ENCODE assay signal across 1 cellular context in genomic region chr2:96760036-96760985, GRCh38.
TF ChIP-seq lines count a peak whose summit lies in the region.

Gene CNNM4, plus strand, starts transcription at chr2:96760902. Its CDS starts 98 bp downstream, at chr2:96761000.

TF ChIP-seq in HepG2, 621 proteins besides CTCF, POLR2A, EP300 and RAD21 (continued from another document and continues in another):
- TF ChIP-seq, protein P1, sequence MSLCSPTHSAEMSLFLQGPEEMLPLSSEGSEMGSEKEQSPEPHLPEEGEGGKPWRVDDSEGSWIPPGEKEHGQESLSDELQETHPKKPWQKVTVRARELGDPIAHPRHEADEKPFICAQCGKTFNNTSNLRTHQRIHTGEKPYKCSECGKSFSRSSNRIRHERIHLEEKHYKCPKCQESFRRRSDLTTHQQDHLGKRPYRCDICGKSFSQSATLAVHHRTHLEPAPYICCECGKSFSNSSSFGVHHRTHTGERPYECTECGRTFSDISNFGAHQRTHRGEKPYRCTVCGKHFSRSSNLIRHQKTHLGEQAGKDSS (CRISPR knock-in tag; IDR thresholded peaks at IDR 0.05; ENCODE audit: borderline replicate concordance, low read depth): no peak
- TF ChIP-seq ARNT2 (CRISPR knock-in tag; IDR thresholded peaks at IDR 0.05; ENCODE audit: low read depth) (peak; percentile 58), ZNF761 (CRISPR knock-in tag; conservative IDR thresholded peaks at IDR 0.05) (no peak), ZNF574 (CRISPR knock-in tag; IDR thresholded peaks at IDR 0.05) (peak; percentile 58), MED1 (CRISPR knock-in tag; IDR thresholded peaks at IDR 0.05) (0 out of 2 replicates have a peak, but pooled peaks have one; percentile 28), ZNF274 (CRISPR knock-in tag; IDR thresholded peaks at IDR 0.05) (peak; percentile 17; the same call in 1 of the 2 replicates), KAT2B (IDR thresholded peaks at IDR 0.05; ENCODE audit: borderline replicate concordance, low read depth, low read length) (no peak), FOXK2 (IDR thresholded peaks at IDR 0.05) (no peak), ESRRA (CRISPR knock-in tag; IDR thresholded peaks at IDR 0.05; ENCODE audit: low read depth) (no peak), MED13 (CRISPR knock-in tag; IDR thresholded peaks at IDR 0.05) (peak; percentile 49; the same call in 1 of the 2 replicates), MXD3 (CRISPR knock-in tag; IDR thresholded peaks at IDR 0.05) (no peak; the same call in 1 of the 2 replicates), ZNF282 (IDR thresholded peaks at IDR 0.05; ENCODE audit: partially characterized antibody) (no peak), ETV6 (CRISPR knock-in tag; conservative IDR thresholded peaks at IDR 0.05) (0 out of 2 replicates have a peak, but pooled peaks have one; percentile 56), SALL1 (CRISPR knock-in tag; IDR thresholded peaks at IDR 0.05) (peak; percentile 49; the same call in 1 of the 2 replicates), CREB1 (IDR thresholded peaks at IDR 0.05) (no peak), CREB1 (CRISPR knock-in tag; IDR thresholded peaks at IDR 0.05) (no peak), ATAD3A (CRISPR knock-in tag; IDR thresholded peaks at IDR 0.05) (0 out of 2 replicates have a peak, but pooled peaks have one; percentile 49), GABPB1 (CRISPR knock-in tag; IDR thresholded peaks at IDR 0.05) (peak; percentile 50), CHD2 (IDR thresholded peaks at IDR 0.05; ENCODE audit: low read depth, low read length) (peak; percentile 77), ZNF468 (CRISPR knock-in tag; IDR thresholded peaks at IDR 0.05) (no peak), IKZF4 (CRISPR knock-in tag; IDR thresholded peaks at IDR 0.05; ENCODE audit: borderline replicate concordance, low read depth, not compliant biosample characterization) (peak; percentile 30), SKIL (CRISPR knock-in tag; IDR thresholded peaks at IDR 0.05; ENCODE audit: borderline replicate concordance) (no peak), ZBTB21 (CRISPR knock-in tag; IDR thresholded peaks at IDR 0.05) (no peak), ZNF564 (CRISPR knock-in tag; IDR thresholded peaks at IDR 0.05) (no peak), CCDC6 (CRISPR knock-in tag; IDR thresholded peaks at IDR 0.05) (peak; percentile 87), EED (CRISPR knock-in tag; IDR thresholded peaks at IDR 0.05) (0 out of 2 replicates have a peak, but pooled peaks have one; percentile 63), ZNF782 (CRISPR knock-in tag; IDR thresholded peaks at IDR 0.05; ENCODE audit: borderline replicate concordance) (no peak), GTF2F1 (IDR thresholded peaks at IDR 0.05; ENCODE audit: low read length) (no peak), WIZ (CRISPR knock-in tag; IDR thresholded peaks at IDR 0.05) (no peak), HNRNPK (IDR thresholded peaks at IDR 0.05; ENCODE audit: low read depth, low read length, poor library complexity, severe bottlenecking) (no peak), ARNT (IDR thresholded peaks at IDR 0.05) (no peak), PRDM15 (CRISPR knock-in tag; IDR thresholded peaks at IDR 0.05) (peak; percentile 79), ZFP90 (CRISPR knock-in tag; IDR thresholded peaks at IDR 0.05; ENCODE audit: borderline replicate concordance) (peak; percentile 40; the same call in 1 of the 2 replicates), ZNF383 (CRISPR knock-in tag; IDR thresholded peaks at IDR 0.05; ENCODE audit: borderline replicate concordance) (no peak)
- TF ChIP-seq, protein P2, sequence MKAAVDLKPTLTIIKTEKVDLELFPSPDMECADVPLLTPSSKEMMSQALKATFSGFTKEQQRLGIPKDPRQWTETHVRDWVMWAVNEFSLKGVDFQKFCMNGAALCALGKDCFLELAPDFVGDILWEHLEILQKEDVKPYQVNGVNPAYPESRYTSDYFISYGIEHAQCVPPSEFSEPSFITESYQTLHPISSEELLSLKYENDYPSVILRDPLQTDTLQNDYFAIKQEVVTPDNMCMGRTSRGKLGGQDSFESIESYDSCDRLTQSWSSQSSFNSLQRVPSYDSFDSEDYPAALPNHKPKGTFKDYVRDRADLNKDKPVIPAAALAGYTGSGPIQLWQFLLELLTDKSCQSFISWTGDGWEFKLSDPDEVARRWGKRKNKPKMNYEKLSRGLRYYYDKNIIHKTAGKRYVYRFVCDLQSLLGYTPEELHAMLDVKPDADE (CRISPR knock-in tag; IDR thresholded peaks at IDR 0.05): peak; percentile 88; the same call in 1 of the 2 replicates
- TF ChIP-seq, protein P3, sequence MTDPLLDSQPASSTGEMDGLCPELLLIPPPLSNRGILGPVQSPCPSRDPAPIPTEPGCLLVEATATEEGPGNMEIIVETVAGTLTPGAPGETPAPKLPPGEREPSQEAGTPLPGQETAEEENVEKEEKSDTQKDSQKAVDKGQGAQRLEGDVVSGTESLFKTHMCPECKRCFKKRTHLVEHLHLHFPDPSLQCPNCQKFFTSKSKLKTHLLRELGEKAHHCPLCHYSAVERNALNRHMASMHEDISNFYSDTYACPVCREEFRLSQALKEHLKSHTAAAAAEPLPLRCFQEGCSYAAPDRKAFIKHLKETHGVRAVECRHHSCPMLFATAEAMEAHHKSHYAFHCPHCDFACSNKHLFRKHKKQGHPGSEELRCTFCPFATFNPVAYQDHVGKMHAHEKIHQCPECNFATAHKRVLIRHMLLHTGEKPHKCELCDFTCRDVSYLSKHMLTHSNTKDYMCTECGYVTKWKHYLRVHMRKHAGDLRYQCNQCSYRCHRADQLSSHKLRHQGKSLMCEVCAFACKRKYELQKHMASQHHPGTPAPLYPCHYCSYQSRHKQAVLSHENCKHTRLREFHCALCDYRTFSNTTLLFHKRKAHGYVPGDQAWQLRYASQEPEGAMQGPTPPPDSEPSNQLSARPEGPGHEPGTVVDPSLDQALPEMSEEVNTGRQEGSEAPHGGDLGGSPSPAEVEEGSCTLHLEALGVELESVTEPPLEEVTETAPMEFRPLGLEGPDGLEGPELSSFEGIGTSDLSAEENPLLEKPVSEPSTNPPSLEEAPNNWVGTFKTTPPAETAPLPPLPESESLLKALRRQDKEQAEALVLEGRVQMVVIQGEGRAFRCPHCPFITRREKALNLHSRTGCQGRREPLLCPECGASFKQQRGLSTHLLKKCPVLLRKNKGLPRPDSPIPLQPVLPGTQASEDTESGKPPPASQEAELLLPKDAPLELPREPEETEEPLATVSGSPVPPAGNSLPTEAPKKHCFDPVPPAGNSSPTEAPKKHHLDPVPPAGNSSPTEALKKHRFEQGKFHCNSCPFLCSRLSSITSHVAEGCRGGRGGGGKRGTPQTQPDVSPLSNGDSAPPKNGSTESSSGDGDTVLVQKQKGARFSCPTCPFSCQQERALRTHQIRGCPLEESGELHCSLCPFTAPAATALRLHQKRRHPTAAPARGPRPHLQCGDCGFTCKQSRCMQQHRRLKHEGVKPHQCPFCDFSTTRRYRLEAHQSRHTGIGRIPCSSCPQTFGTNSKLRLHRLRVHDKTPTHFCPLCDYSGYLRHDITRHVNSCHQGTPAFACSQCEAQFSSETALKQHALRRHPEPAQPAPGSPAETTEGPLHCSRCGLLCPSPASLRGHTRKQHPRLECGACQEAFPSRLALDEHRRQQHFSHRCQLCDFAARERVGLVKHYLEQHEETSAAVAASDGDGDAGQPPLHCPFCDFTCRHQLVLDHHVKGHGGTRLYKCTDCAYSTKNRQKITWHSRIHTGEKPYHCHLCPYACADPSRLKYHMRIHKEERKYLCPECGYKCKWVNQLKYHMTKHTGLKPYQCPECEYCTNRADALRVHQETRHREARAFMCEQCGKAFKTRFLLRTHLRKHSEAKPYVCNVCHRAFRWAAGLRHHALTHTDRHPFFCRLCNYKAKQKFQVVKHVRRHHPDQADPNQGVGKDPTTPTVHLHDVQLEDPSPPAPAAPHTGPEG (CRISPR knock-in tag; IDR thresholded peaks at IDR 0.05): peak; percentile 80
- TF ChIP-seq, protein P4, sequence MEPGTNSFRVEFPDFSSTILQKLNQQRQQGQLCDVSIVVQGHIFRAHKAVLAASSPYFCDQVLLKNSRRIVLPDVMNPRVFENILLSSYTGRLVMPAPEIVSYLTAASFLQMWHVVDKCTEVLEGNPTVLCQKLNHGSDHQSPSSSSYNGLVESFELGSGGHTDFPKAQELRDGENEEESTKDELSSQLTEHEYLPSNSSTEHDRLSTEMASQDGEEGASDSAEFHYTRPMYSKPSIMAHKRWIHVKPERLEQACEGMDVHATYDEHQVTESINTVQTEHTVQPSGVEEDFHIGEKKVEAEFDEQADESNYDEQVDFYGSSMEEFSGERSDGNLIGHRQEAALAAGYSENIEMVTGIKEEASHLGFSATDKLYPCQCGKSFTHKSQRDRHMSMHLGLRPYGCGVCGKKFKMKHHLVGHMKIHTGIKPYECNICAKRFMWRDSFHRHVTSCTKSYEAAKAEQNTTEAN (CRISPR knock-in tag; conservative IDR thresholded peaks at IDR 0.05): no peak
- TF ChIP-seq, protein P5, sequence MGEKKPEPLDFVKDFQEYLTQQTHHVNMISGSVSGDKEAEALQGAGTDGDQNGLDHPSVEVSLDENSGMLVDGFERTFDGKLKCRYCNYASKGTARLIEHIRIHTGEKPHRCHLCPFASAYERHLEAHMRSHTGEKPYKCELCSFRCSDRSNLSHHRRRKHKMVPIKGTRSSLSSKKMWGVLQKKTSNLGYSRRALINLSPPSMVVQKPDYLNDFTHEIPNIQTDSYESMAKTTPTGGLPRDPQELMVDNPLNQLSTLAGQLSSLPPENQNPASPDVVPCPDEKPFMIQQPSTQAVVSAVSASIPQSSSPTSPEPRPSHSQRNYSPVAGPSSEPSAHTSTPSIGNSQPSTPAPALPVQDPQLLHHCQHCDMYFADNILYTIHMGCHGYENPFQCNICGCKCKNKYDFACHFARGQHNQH (CRISPR knock-in tag; IDR thresholded peaks at IDR 0.05): no peak
- TF ChIP-seq, protein P6, sequence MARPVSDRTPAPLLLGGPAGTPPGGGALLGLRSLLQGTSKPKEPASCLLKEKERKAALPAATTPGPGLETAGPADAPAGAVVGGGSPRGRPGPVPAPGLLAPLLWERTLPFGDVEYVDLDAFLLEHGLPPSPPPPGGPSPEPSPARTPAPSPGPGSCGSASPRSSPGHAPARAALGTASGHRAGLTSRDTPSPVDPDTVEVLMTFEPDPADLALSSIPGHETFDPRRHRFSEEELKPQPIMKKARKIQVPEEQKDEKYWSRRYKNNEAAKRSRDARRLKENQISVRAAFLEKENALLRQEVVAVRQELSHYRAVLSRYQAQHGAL (CRISPR knock-in tag; IDR thresholded peaks at IDR 0.05; ENCODE audit: not compliant biosample characterization): peak; percentile 32
- TF ChIP-seq, protein P7, sequence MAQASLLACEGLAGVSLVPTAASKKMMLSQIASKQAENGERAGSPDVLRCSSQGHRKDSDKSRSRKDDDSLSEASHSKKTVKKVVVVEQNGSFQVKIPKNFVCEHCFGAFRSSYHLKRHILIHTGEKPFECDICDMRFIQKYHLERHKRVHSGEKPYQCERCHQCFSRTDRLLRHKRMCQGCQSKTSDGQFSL (CRISPR knock-in tag; IDR thresholded peaks at IDR 0.05): no peak
